22 cellular contexts compared by ENCODE assay signal in genomic region chr4:3010577-3010976, GRCh38. TPM values are rescaled to one million over a fixed set of nuclear protein-coding genes. Genes with fewer than 3 reads are reported as not detected.
DNase-seq lines count a peak whose midpoint lies in the region; ATAC-seq and TF ChIP-seq lines count a peak whose summit lies in the region.
"Had no signal": no experiment of that assay in that cellular context is flagged by ENCODE, and none has a peak within 500 bp of the region (broad histone marks: within the 10 kb centered on the region; RNA-seq: fewer than 3 reads in every experiment).

No MANE protein-coding gene starts in this region.

- TF ChIP-seq CTCF in foreskin fibroblast (IDR thresholded peaks at IDR 0.05; ENCODE audit: low read depth, low read length) (no peak), mucosa of descending colon (IDR thresholded peaks at IDR 0.05) (no peak), dorsolateral prefrontal cortex (IDR thresholded peaks at IDR 0.05 in 54 of 56, conservative IDR thresholded peaks at IDR 0.05 in 2 of 56; ENCODE audit: low read depth in 1 of 56, partially characterized antibody in 56 of 56) (no peak)

- H3K4me1 ChIP-seq in skeletal muscle satellite cell (ENCODE audit: control insufficient read depth, insufficient read depth, low read length), result peaks cover 15% of the 10 kb centered on the region
- no peaks in the 10 kb centered on the region for H3K4me1 ChIP-seq in mucosa of descending colon (ENCODE audit: low read depth)
- H3K4me1 ChIP-seq: neural progenitor cell had no signal

- intact Hi-C loops in mucosa of descending colon (cut with DNase I, micrococcal nuclease), result no loop called here
- intact Hi-C loops in dorsolateral prefrontal cortex (cut with DNase I), result no loop called here

- H3K4me2 ChIP-seq in skeletal muscle satellite cell (ENCODE audit: low read length), result peak overlapping the region; percentile 17
- H3K4me2 ChIP-seq: neural progenitor cell had no signal

- peaks cover 5% of the 10 kb centered on the region for H3K36me3 Mint-ChIP-seq in activated T-helper 17 cell treated with anti-CD3 and anti-CD28 coated beads, Interleukin-2, amount 50 U/mL, for 72 hours (ENCODE audit: low read depth)
- no peaks in the 10 kb centered on the region for H3K36me3 Mint-ChIP-seq in T-helper 2 cell treated with Interferon-gamma antibody and Interleukin-4, amounts not matched to agents 5 μg/mL and 100 μg/mL, for 36 hours (ENCODE audit: low read depth)
- H3K36me3 Mint-ChIP-seq in activated T-cell treated with anti-CD3 and anti-CD28 coated beads, Interleukin-2, amount 50 U/mL, for 4 hours (ENCODE audit: insufficient read depth), result no peaks in the 10 kb centered on the region
- H3K36me3 Mint-ChIP-seq: CD4-positive, alpha-beta memory T cell; neural progenitor cell had no signal

- no peak overlapping the region for H3K27ac ChIP-seq in dorsolateral prefrontal cortex
- H3K27ac ChIP-seq: neural progenitor cell had no signal

- no peaks in the 10 kb centered on the region for H3K27me3 ChIP-seq in skeletal muscle satellite cell (ENCODE audit: control insufficient read depth, insufficient read depth, low read length)
- no peaks in the 10 kb centered on the region for H3K27me3 ChIP-seq in dorsolateral prefrontal cortex
- H3K27me3 ChIP-seq: neural progenitor cell had no signal

- DNase-seq in HPDE6-E6E7 (ENCODE audit: extremely low spot score) (peak; percentile 50), foreskin fibroblast (peak; percentile 16 to 67), mucosa of descending colon (no peak), dorsolateral prefrontal cortex (no peak)
- DNase-seq in T-helper 2 cell treated with Interferon-gamma antibody and Interleukin-4, amounts not matched to agents 5 μg/mL and 100 μg/mL, for 36 hours (ENCODE audit: low spot score), result no peak
- no peak for DNase-seq in activated T-cell treated with anti-CD3 and anti-CD28 coated beads, Interleukin-2, amount 50 U/mL, for 4 hours
- DNase-seq: activated naive CD8-positive, alpha-beta T cell treated with anti-CD3 and anti-CD28 coated beads, Interleukin-2, amount 50 U/mL, for 24 hours; caudate nucleus; DMS79 treated with DMSO at 0.1 percent for 48 hours; hippocampal formation; NCI-H1048; NCI-H2081; NCI-H510A; retina; SHP77 had no signal

- H3K4me1 Mint-ChIP-seq in activated T-helper 17 cell treated with anti-CD3 and anti-CD28 coated beads, Interleukin-2, amount 50 U/mL, for 72 hours, result peaks cover 20% of the 10 kb centered on the region
- H3K4me1 Mint-ChIP-seq in T-helper 2 cell treated with Interferon-gamma antibody and Interleukin-4, amounts not matched to agents 5 μg/mL and 100 μg/mL, for 36 hours (ENCODE audit: low read depth), result peaks cover 11% of the 10 kb centered on the region
- peaks cover 7% of the 10 kb centered on the region for H3K4me1 Mint-ChIP-seq in activated T-cell treated with anti-CD3 and anti-CD28 coated beads, Interleukin-2, amount 50 U/mL, for 4 hours (ENCODE audit: low read depth)
- H3K4me1 Mint-ChIP-seq: CD4-positive, alpha-beta memory T cell; neural progenitor cell had no signal

- H3K27me3 Mint-ChIP-seq in activated T-helper 17 cell treated with anti-CD3 and anti-CD28 coated beads, Interleukin-2, amount 50 U/mL, for 72 hours, result peaks cover 12% of the 10 kb centered on the region
- no peaks in the 10 kb centered on the region for H3K27me3 Mint-ChIP-seq in T-helper 2 cell treated with Interferon-gamma antibody and Interleukin-4, amounts not matched to agents 5 μg/mL and 100 μg/mL, for 36 hours (ENCODE audit: low read depth)
- peaks cover 26% of the 10 kb centered on the region for H3K27me3 Mint-ChIP-seq in activated T-cell treated with anti-CD3 and anti-CD28 coated beads, Interleukin-2, amount 50 U/mL, for 4 hours (ENCODE audit: low read depth)

- no peak overlapping the region for H3K4me3 ChIP-seq in foreskin fibroblast (ENCODE audit: low read depth in 1 of 2, low read length in 2 of 2)
- no peak overlapping the region for H3K4me3 ChIP-seq in skeletal muscle satellite cell (ENCODE audit: low read length)
- H3K4me3 ChIP-seq in mucosa of descending colon, result no peak overlapping the region
- H3K4me3 ChIP-seq in dorsolateral prefrontal cortex, result no peak overlapping the region
- H3K4me3 ChIP-seq: K562, neural progenitor cell had no signal

- no peaks in the 10 kb centered on the region for H3K9me3 ChIP-seq in skeletal muscle satellite cell (replicated peaks; ENCODE audit: low read length)
- H3K9me3 ChIP-seq in mucosa of descending colon, result no peaks in the 10 kb centered on the region

- peak overlapping the region; percentile 70 for H3K27ac Mint-ChIP-seq in activated T-helper 17 cell treated with anti-CD3 and anti-CD28 coated beads, Interleukin-2, amount 50 U/mL, for 72 hours
- H3K27ac Mint-ChIP-seq in T-helper 2 cell treated with Interferon-gamma antibody and Interleukin-4, amounts not matched to agents 5 μg/mL and 100 μg/mL, for 36 hours, result no peak overlapping the region
- H3K27ac Mint-ChIP-seq: activated naive CD8-positive, alpha-beta T cell treated with anti-CD3 and anti-CD28 coated beads, Interleukin-2, amount 50 U/mL, for 24 hours; activated T-helper 2 cell treated with anti-CD3 and anti-CD28 coated beads, Interferon-gamma antibody, Interleukin-2, Interleukin-4, amounts not matched to agents 10 μg/mL and 5 μg/mL and 100 μg/mL, durations not matched to agents 14 hours and 24 hours and 36 hours; neural progenitor cell; stimulated activated naive CD8-positive, alpha-beta T cell treated with anti-CD3 and anti-CD28 coated beads, Interleukin-15, Interleukin-2, amounts not matched to agents 100 ng/mL and 50 ng/mL, for 24 hours had no signal

- no peaks in the 10 kb centered on the region for H3K9me3 Mint-ChIP-seq in activated T-helper 17 cell treated with anti-CD3 and anti-CD28 coated beads, Interleukin-2, amount 50 U/mL, for 72 hours
- H3K9me3 Mint-ChIP-seq in T-helper 2 cell treated with Interferon-gamma antibody and Interleukin-4, amounts not matched to agents 5 μg/mL and 100 μg/mL, for 36 hours, result no peaks in the 10 kb centered on the region
- no peaks in the 10 kb centered on the region for H3K9me3 Mint-ChIP-seq in activated T-cell treated with anti-CD3 and anti-CD28 coated beads, Interleukin-2, amount 50 U/mL, for 4 hours
- H3K9me3 Mint-ChIP-seq: activated naive CD8-positive, alpha-beta T cell treated with anti-CD3 and anti-CD28 coated beads, Interleukin-2, amount 50 U/mL, for 24 hours; activated T-helper 2 cell treated with anti-CD3 and anti-CD28 coated beads, Interferon-gamma antibody, Interleukin-2, Interleukin-4, amounts not matched to agents 10 μg/mL and 5 μg/mL and 100 μg/mL, durations not matched to agents 14 hours and 24 hours and 36 hours; CD4-positive, alpha-beta memory T cell; neural progenitor cell; stimulated activated naive CD8-positive, alpha-beta T cell treated with anti-CD3 and anti-CD28 coated beads, Interleukin-15, Interleukin-2, amounts not matched to agents 100 ng/mL and 50 ng/mL, for 24 hours had no signal

- H3K4me3 Mint-ChIP-seq in activated T-helper 17 cell treated with anti-CD3 and anti-CD28 coated beads, Interleukin-2, amount 50 U/mL, for 72 hours, result peak overlapping the region; percentile 37
- no peak overlapping the region for H3K4me3 Mint-ChIP-seq in T-helper 2 cell treated with Interferon-gamma antibody and Interleukin-4, amounts not matched to agents 5 μg/mL and 100 μg/mL, for 36 hours
- no peak overlapping the region for H3K4me3 Mint-ChIP-seq in activated T-cell treated with anti-CD3 and anti-CD28 coated beads, Interleukin-2, amount 50 U/mL, for 4 hours
- H3K4me3 Mint-ChIP-seq: activated naive CD8-positive, alpha-beta T cell treated with anti-CD3 and anti-CD28 coated beads, Interleukin-2, amount 50 U/mL, for 24 hours; CD4-positive, alpha-beta memory T cell; neural progenitor cell; stimulated activated naive CD8-positive, alpha-beta T cell treated with anti-CD3 and anti-CD28 coated beads, Interleukin-15, Interleukin-2, amounts not matched to agents 100 ng/mL and 50 ng/mL, for 24 hours had no signal

- no peak for ATAC-seq in activated T-helper 17 cell treated with anti-CD3 and anti-CD28 coated beads, Interleukin-2, amount 50 U/mL, for 72 hours (replicated peaks)
- ATAC-seq in mucosa of descending colon, result no peak
- ATAC-seq in activated T-cell treated with anti-CD3 and anti-CD28 coated beads, Interleukin-2, amount 50 U/mL, for 4 hours, result no peak
- ATAC-seq: activated naive CD8-positive, alpha-beta T cell treated with anti-CD3 and anti-CD28 coated beads, Interleukin-2, amount 50 U/mL, for 24 hours; K562 had no signal

- no peaks in the 10 kb centered on the region for H3K36me3 ChIP-seq in skeletal muscle satellite cell (ENCODE audit: insufficient read depth, low read length)
- no peaks in the 10 kb centered on the region for H3K36me3 ChIP-seq in mucosa of descending colon (ENCODE audit: low read depth)
- H3K36me3 ChIP-seq: neural progenitor cell had no signal

- no peak overlapping the region for H3K9ac ChIP-seq in skeletal muscle satellite cell (ENCODE audit: low read depth, low read length)
- H3K9ac ChIP-seq: neural progenitor cell had no signal

RNA-seq across cellular contexts. Expression of gene GRK4, which starts 47.2 kb away (rescaled TPM):
- total RNA-seq in activated T-helper 17 cell treated with anti-CD3 and anti-CD28 coated beads, Interleukin-2, amount 50 U/mL, for 72 hours, result 1 to 10 TPM; 3.2 to 5.7 TPM
- total RNA-seq in skeletal muscle satellite cell (2012; rRNA removed), result 2.2 and 5.3 TPM in 2 replicates
- 1 to 10 TPM in 2 of 3 donors, under 1 TPM in 1; 0.87 to 8.9 (median 3.9) TPM for total RNA-seq in mucosa of descending colon
- 10 to 100 TPM; 17.9 to 41.6 (median 30.0) TPM for total RNA-seq in dorsolateral prefrontal cortex
- 1 to 10 TPM; 2.7 to 3.0 (median 2.9) TPM for total RNA-seq in activated T-cell treated with anti-CD3 and anti-CD28 coated beads, Interleukin-2, amount 50 U/mL, for 4 hours

RNA-seq across cellular contexts. Expression of gene NOP14, which starts 47.4 kb away (rescaled TPM):
- total RNA-seq in activated T-helper 17 cell treated with anti-CD3 and anti-CD28 coated beads, Interleukin-2, amount 50 U/mL, for 72 hours, result 10 to 100 TPM; 86.5 to 96.8 TPM
- total RNA-seq in skeletal muscle satellite cell (2012; rRNA removed), result 30.4 and 37.5 TPM in 2 replicates
- 10 to 100 TPM; 18.2 to 23.8 (median 23.5) TPM for total RNA-seq in mucosa of descending colon
- total RNA-seq in dorsolateral prefrontal cortex, result 10 to 100 TPM in 119 of 120 experiments, 1 to 10 TPM in 1; 9.7 to 21.7 (median 15.1) TPM
- 100 to 1,000 TPM; 165 to 187 (median 179) TPM for total RNA-seq in activated T-cell treated with anti-CD3 and anti-CD28 coated beads, Interleukin-2, amount 50 U/mL, for 4 hours

Comparison
In these comparisons a context has a peak if more than half of its experiments do, and no peak if none do; other contexts are left out.
1. DNase-seq: peak in HPDE6-E6E7 (single experiment) and foreskin fibroblast (2 of 2); none in mucosa of descending colon (0 of 3), dorsolateral prefrontal cortex (0 of 10), T-helper 2 cell treated with Interferon-gamma antibody and Interleukin-4, amounts not matched to agents 5 μg/mL and 100 μg/mL, for 36 hours (single experiment) and activated T-cell treated with anti-CD3 and anti-CD28 coated beads, Interleukin-2, amount 50 U/mL, for 4 hours (single experiment).